In the genomic region with DNA sequence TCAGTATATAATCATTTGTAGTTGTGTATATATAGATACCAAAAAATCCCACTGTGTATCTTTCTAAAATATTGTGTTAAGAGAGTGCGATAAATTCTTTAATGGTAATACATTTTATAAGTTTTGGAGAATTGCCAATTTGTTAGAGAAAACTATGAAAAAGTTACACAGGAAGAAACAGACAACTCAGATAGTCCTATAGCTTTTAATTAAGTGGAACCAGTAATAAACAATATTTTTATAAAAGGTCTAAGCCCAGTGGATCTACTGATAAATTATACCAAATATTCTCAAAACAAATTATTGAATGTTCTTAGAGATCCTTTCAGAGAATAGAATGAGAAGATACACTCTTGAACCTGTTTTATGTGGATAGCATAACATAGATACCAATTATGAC, we compare ENCODE assay signal across 8 cellular contexts.
"Had no signal": no experiment of that assay in that cellular context is flagged by ENCODE, and none has a peak within 500 bp of the region (broad histone marks: within the 10 kb centered on the region; RNA-seq: fewer than 3 reads in every experiment).

No MANE protein-coding gene starts in this region.

- H3K4me3 ChIP-seq: GM12878 had no signal

- FAIRE-seq: G401.6, GM12878, GM12891, GM12892, GM18507, GM19239 had no signal

- ATAC-seq: GM12878 had no signal

- DNase-seq: GDM1, GF-D8 had no signal
